28 cellular contexts compared by ENCODE assay signal in genomic region chr7:152856351-152856750, GRCh38.
"Had no signal": no experiment of that assay in that cellular context is flagged by ENCODE, and none has a peak within 500 bp of the region (broad histone marks: within the 10 kb centered on the region; RNA-seq: fewer than 3 reads in every experiment).

No MANE protein-coding gene starts in this region.

- H3K9me3 ChIP-seq: colonic mucosa, esophagus squamous epithelium, lower lobe of right lung, mucosa of descending colon, ovary, psoas muscle, sigmoid colon, testis, tibial artery, upper lobe of right lung, uterus had no signal

- H2AFZ ChIP-seq: neural progenitor cell had no signal

- H3K27me3 ChIP-seq: colonic mucosa, esophagus squamous epithelium, neural progenitor cell, ovary, sigmoid colon, testis, tibial artery, upper lobe of right lung, uterus had no signal

- H3K4me1 Mint-ChIP-seq: immature natural killer cell; mesothelial cell of epicardium; neural progenitor cell; stimulated activated memory B cell treated with anti-CD40 and anti-IgM and Interleukin-4, amounts not matched to agents 10 μg/mL and 1 μg/mL and 100 μg/mL, for 72 hours had no signal

- DNase-seq: colonic mucosa; dermis blood vessel endothelial cell; effector memory CD4-positive, alpha-beta T cell; esophagus squamous epithelium; foreskin melanocyte; glutamatergic neuron; hypothalamus; immature natural killer cell; left ventricle myocardium superior; lower lobe of right lung; mucosa of descending colon; naive B cell; ovary; posterior cingulate gyrus; psoas muscle; right cardiac atrium; sigmoid colon; stimulated activated CD4-positive, alpha-beta T cell treated with anti-CD3 and anti-CD28 coated beads, Interleukin-4, amount 100 ng/mL, for 4 hours; stimulated activated naive CD8-positive, alpha-beta T cell treated with anti-CD3 and anti-CD28 coated beads, Interleukin-15, Interleukin-2, amounts not matched to agents 100 U/mL and 50 U/mL, for 24 hours; substantia nigra; testis; upper lobe of right lung; uterus had no signal

- H3K4me2 ChIP-seq: neural progenitor cell had no signal

- H3K4me1 ChIP-seq: colonic mucosa, esophagus squamous epithelium, lower lobe of right lung, neural progenitor cell, psoas muscle, sigmoid colon, testis, tibial artery, upper lobe of right lung, uterus had no signal

- H3K27me3 Mint-ChIP-seq: naive B cell; natural killer cell treated with Interleukin-12 subunit alpha and Interleukin-12 subunit beta and Interleukin-15 and Interleukin-18, amount 100 ng/mL, for 72 hours; stimulated activated memory B cell treated with anti-CD40 and anti-IgM and Interleukin-4, amounts not matched to agents 10 μg/mL and 1 μg/mL and 100 μg/mL, for 72 hours had no signal

- H3K36me3 Mint-ChIP-seq: natural killer cell treated with Interleukin-12 subunit alpha and Interleukin-12 subunit beta and Interleukin-15 and Interleukin-18, amount 100 ng/mL, for 72 hours had no signal

- H3K4me3 ChIP-seq: colonic mucosa, esophagus squamous epithelium, lower lobe of right lung, mucosa of descending colon, neural progenitor cell, ovary, psoas muscle, sigmoid colon, testis, tibial artery, upper lobe of right lung, uterus had no signal

- H3K27ac ChIP-seq: colonic mucosa, esophagus squamous epithelium, lower lobe of right lung, neural progenitor cell, ovary, psoas muscle, sigmoid colon, testis, tibial artery, upper lobe of right lung, uterus had no signal

- H3K4me3 Mint-ChIP-seq: immature natural killer cell; mesothelial cell of epicardium; naive B cell; natural killer cell treated with Interleukin-12 subunit alpha and Interleukin-12 subunit beta and Interleukin-15 and Interleukin-18, amount 100 ng/mL, for 72 hours; neural progenitor cell; stimulated activated memory B cell treated with anti-CD40 and anti-IgM and Interleukin-4, amounts not matched to agents 10 μg/mL and 1 μg/mL and 100 μg/mL, for 72 hours had no signal

- H3K36me3 ChIP-seq: colonic mucosa, ovary, uterus had no signal

- H3K27ac Mint-ChIP-seq: immature natural killer cell; mesothelial cell of epicardium; natural killer cell treated with Interleukin-12 subunit alpha and Interleukin-12 subunit beta and Interleukin-15 and Interleukin-18, amount 100 ng/mL, for 72 hours; neural progenitor cell; stimulated activated memory B cell treated with anti-CD40 and anti-IgM and Interleukin-4, amounts not matched to agents 10 μg/mL and 1 μg/mL and 100 μg/mL, for 72 hours had no signal

- H3K9me3 Mint-ChIP-seq: immature natural killer cell; mesothelial cell of epicardium; naive B cell; natural killer cell treated with Interleukin-12 subunit alpha and Interleukin-12 subunit beta and Interleukin-15 and Interleukin-18, amount 100 ng/mL, for 72 hours; neural progenitor cell; stimulated activated memory B cell treated with anti-CD40 and anti-IgM and Interleukin-4, amounts not matched to agents 10 μg/mL and 1 μg/mL and 100 μg/mL, for 72 hours had no signal
